11 cellular contexts compared by ENCODE assay signal in the genomic region with DNA sequence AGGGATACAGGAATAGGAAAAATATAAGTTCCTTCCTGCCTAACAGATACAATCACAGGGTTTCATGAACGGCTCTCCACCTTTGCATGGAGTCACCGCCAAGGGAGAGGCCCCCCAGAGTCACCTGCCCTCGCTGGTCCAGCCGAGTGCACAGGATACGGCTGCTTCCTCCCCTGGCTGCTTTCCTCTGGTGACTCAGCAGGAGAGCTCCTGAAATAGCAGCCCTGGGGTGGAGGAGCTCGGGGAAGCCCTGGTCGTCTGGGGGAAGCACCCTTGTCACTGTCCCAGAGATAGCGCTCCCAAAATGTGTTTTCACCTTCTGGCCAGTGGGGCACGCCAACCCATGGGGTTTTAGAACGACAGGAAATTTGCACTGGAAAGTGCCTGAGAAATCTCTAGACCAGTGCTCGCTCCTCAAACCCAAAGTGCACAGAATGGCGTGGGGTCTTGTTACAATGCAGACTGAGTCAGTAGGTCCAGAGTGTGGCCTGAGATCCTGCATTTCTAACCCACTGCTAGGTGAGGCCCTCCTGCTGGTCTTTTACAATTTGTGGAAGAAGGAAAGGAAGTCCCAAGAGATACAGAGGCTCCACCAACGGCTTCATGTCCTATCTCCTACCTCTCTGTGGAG. TPM values are rescaled to one million over a fixed set of nuclear protein-coding genes. Genes with fewer than 3 reads are reported as not detected.
A peak's percentile ranks its signal among the peaks of the same experiment; 100 is the strongest.
DNase-seq lines count a peak whose midpoint lies in the region; ATAC-seq and TF ChIP-seq lines count a peak whose summit lies in the region.
"Had no signal": no experiment of that assay in that cellular context is flagged by ENCODE, and none has a peak within 500 bp of the region (broad histone marks: within the 10 kb centered on the region; RNA-seq: fewer than 3 reads in every experiment).

No MANE protein-coding gene starts in this region.

- H3K27me3 ChIP-seq in H7 (ENCODE audit: control insufficient read depth, insufficient read depth, low read length): no peaks in the 10 kb centered on the region
- H3K27me3 ChIP-seq: suprapubic skin had no signal

- no peak for TF ChIP-seq CTCF in lower leg skin (IDR thresholded peaks at IDR 0.05)

- H3K4me3 ChIP-seq in lower leg skin (ENCODE audit: low read depth, poor library complexity, severe bottlenecking): no peak overlapping the region
- H3K4me3 ChIP-seq in H7 (ENCODE audit: insufficient read depth, low read depth, low read length): no peak overlapping the region
- H3K4me3 ChIP-seq: suprapubic skin had no signal

- H3K4me3 Mint-ChIP-seq in activated T-helper 17 cell treated with anti-CD3 and anti-CD28 coated beads, Interleukin-2, amount 50 U/mL, for 72 hours: no peak overlapping the region
- H3K4me3 Mint-ChIP-seq: activated naive CD8-positive, alpha-beta T cell treated with anti-CD3 and anti-CD28 coated beads, Interleukin-2, amount 10 ng/mL, durations not matched to agents 7 days and 5 days; naive B cell had no signal

- no peak overlapping the region for H3K27ac Mint-ChIP-seq in activated T-helper 17 cell treated with anti-CD3 and anti-CD28 coated beads, Interleukin-2, amount 50 U/mL, for 72 hours
- H3K27ac Mint-ChIP-seq: activated naive CD8-positive, alpha-beta T cell treated with anti-CD3 and anti-CD28 coated beads, Interleukin-2, amount 10 ng/mL, durations not matched to agents 7 days and 5 days; naive B cell had no signal

- H3K4me1 Mint-ChIP-seq in activated T-helper 17 cell treated with anti-CD3 and anti-CD28 coated beads, Interleukin-2, amount 50 U/mL, for 72 hours: no peaks in the 10 kb centered on the region

- H3K27me3 Mint-ChIP-seq in activated T-helper 17 cell treated with anti-CD3 and anti-CD28 coated beads, Interleukin-2, amount 50 U/mL, for 72 hours: no peaks in the 10 kb centered on the region
- H3K27me3 Mint-ChIP-seq: activated naive CD8-positive, alpha-beta T cell treated with anti-CD3 and anti-CD28 coated beads, Interleukin-2, amount 10 ng/mL, durations not matched to agents 7 days and 5 days had no signal

- peak; percentile 88 for ATAC-seq in activated T-helper 17 cell treated with anti-CD3 and anti-CD28 coated beads, Interleukin-2, amount 50 U/mL, for 72 hours (replicated peaks)
- ATAC-seq in HG02938 (IDR thresholded peaks at IDR 0.05; ENCODE audit: unreplicated experiment): no peak

- intact Hi-C loops in lower leg skin (cut with DNase I; ENCODE audit: low total_unique reads): no loop called here

- WGBS in lower leg skin, 2 donors: 39 to 41% methylated on average over 12 to 13 of the region's 13 CpGs

- H3K9me3 Mint-ChIP-seq in activated T-helper 17 cell treated with anti-CD3 and anti-CD28 coated beads, Interleukin-2, amount 50 U/mL, for 72 hours: no peaks in the 10 kb centered on the region
- H3K9me3 Mint-ChIP-seq: activated naive CD8-positive, alpha-beta T cell treated with anti-CD3 and anti-CD28 coated beads, Interleukin-2, amount 10 ng/mL, durations not matched to agents 7 days and 5 days; naive B cell had no signal

- no peaks in the 10 kb centered on the region for H3K36me3 ChIP-seq in H7 (replicated peaks; ENCODE audit: control insufficient read depth, insufficient read depth, low read length)
- H3K36me3 ChIP-seq: suprapubic skin had no signal

- TF ChIP-seq POLR2A in lower leg skin (IDR thresholded peaks at IDR 0.05): no peak

- H3K36me3 Mint-ChIP-seq in activated T-helper 17 cell treated with anti-CD3 and anti-CD28 coated beads, Interleukin-2, amount 50 U/mL, for 72 hours (ENCODE audit: low read depth): no peaks in the 10 kb centered on the region
- H3K36me3 Mint-ChIP-seq: activated naive CD8-positive, alpha-beta T cell treated with anti-CD3 and anti-CD28 coated beads, Interleukin-2, amount 10 ng/mL, durations not matched to agents 7 days and 5 days; naive B cell had no signal

- DNase-seq in CD1c-positive myeloid dendritic cell (ENCODE audit: extremely low spot score): peak; percentile 16
- peak; percentile 28 for DNase-seq in HCEC 1CT
- peak; percentile 53 to 94 for DNase-seq in lower leg skin (ENCODE audit: low spot score in 2 of 2)
- DNase-seq in retina: no peak
- DNase-seq in H7: no peak
- no peak for DNase-seq in NCI-H146 (lab: John Stamatoyannopoulos, UW)
- DNase-seq: activated naive CD8-positive, alpha-beta T cell treated with anti-CD3 and anti-CD28 coated beads, Interleukin-2, amount 10 ng/mL, durations not matched to agents 7 days and 5 days; naive B cell had no signal

RNA-seq across cellular contexts. Expression of gene FAM50B, which starts 35.9 kb away (rescaled TPM):
- 10 to 100 TPM; 13.9 to 22.8 TPM for total RNA-seq in activated T-helper 17 cell treated with anti-CD3 and anti-CD28 coated beads, Interleukin-2, amount 50 U/mL, for 72 hours
- 10 to 100 TPM; 11.4 to 16.1 (median 13.9) TPM for total RNA-seq in lower leg skin
- 3.5 and 4.0 TPM in 2 replicates for total RNA-seq in H7 (2014; rRNA removed; shearing (Covaris generic))

Comparison
In these comparisons a context has a peak if more than half of its experiments do, and no peak if none do; other contexts are left out.
1. DNase-seq: peak in CD1c-positive myeloid dendritic cell (single experiment), HCEC 1CT (single experiment) and lower leg skin (2 of 2); none in retina (single experiment), H7 (single experiment) and NCI-H146 (single experiment).